In genomic region chr19:3987619-3988371, GRCh38 we compare ENCODE assay signal across 9 cellular contexts. TPM values are rescaled to one million over a fixed set of nuclear protein-coding genes. Genes with fewer than 3 reads are reported as not detected.
DNase-seq lines count a peak whose midpoint lies in the region; ATAC-seq, FAIRE-seq and TF ChIP-seq lines count a peak whose summit lies in the region.
"Had no signal": no experiment of that assay in that cellular context is flagged by ENCODE, and none has a peak within 500 bp of the region (broad histone marks: within the 10 kb centered on the region; RNA-seq: fewer than 3 reads in every experiment).

No MANE protein-coding gene starts in this region.

- in situ Hi-C loops in GM12878 (cut with MboI), result loop anchor here (5.0 kb wide), 1 partner anchor 195 kb away; the partner anchor contains the start of genes ANKRD24 and SIRT6

- H4K20me1 ChIP-seq in GM12878 (ENCODE audit: control insufficient read depth, insufficient read depth), result peaks cover 15% of the 10 kb centered on the region; the same call in 1 of the 2 replicates

- H3K4me3 Mint-ChIP-seq in CD8-positive, alpha-beta T cell, result peak overlapping the region; percentile 92

- intact Hi-C loops in CD8-positive, alpha-beta T cell (cut with DNase I, micrococcal nuclease), result loop anchor here (1.0 to 5.0 kb wide), 13 partner anchors 120 to 430 kb away; partner anchors contain the start of genes HMG20B (in 2 of the 2), YJU2 (in 2 of the 2), ANKRD24 (in 1 of the 2) and APBA3 (in 1 of the 2)
- intact Hi-C loops in GM12878 (cut with micrococcal nuclease; ENCODE audit: unreplicated experiment), result loop anchor here (2.0 to 5.0 kb wide), 5 partner anchors 80 to 415 kb away; partner anchors contain the start of genes CHAF1A, MAP2K2, SH3GL1 and ZBTB7A

- no peak for TF ChIP-seq EP300 in GM12878 (IDR thresholded peaks at IDR 0.05; ENCODE audit: borderline replicate concordance in 1 of 2, control insufficient read depth in 1 of 2, low read depth in 2 of 2, low read length in 2 of 2)

- peak; percentile 50 for ATAC-seq in CD8-positive, alpha-beta T cell
- ATAC-seq in GM12878, result peak; percentile 23
- no peak for ATAC-seq in HG02981 (IDR thresholded peaks at IDR 0.05; ENCODE audit: unreplicated experiment)

- TF ChIP-seq CTCF in CD8-positive, alpha-beta T cell (IDR thresholded peaks at IDR 0.05), result peak; percentile 82
- peak; percentile 91 for TF ChIP-seq CTCF in HEK293 (tag by site-specific recombination; IDR thresholded peaks at IDR 0.05)
- TF ChIP-seq CTCF in GM12878 (IDR thresholded peaks at IDR 0.05 in 2 of 3, conservative IDR thresholded peaks at IDR 0.05 in 1 of 3; ENCODE audit: control insufficient read depth in 2 of 3, extremely low read depth in 1 of 3, insufficient read depth in 1 of 3, low read depth in 3 of 3, low read length in 3 of 3), result peak; percentile 78 to 95 (median 79)

- H3K4me1 ChIP-seq in CD8-positive, alpha-beta T cell (ENCODE audit: insufficient read depth, low read length), result peaks cover 43% of the 10 kb centered on the region
- H3K4me1 ChIP-seq in HEK293 (ENCODE audit: control insufficient read depth, insufficient read depth, low read length) (peaks cover 11% of the 10 kb centered on the region; the same call in 1 of the 2 replicates), GM12878 (ENCODE audit: control insufficient read depth, insufficient read depth, low read length) (peaks cover 21% of the 10 kb centered on the region), iPS-15b (ENCODE audit: control insufficient read depth, insufficient read depth, low read length) (peaks cover 13% of the 10 kb centered on the region)

- no peaks in the 10 kb centered on the region for H3K9me3 ChIP-seq in CD8-positive, alpha-beta T cell (ENCODE audit: low read length)
- H3K9me3 ChIP-seq in HEK293 (ENCODE audit: control insufficient read depth, insufficient read depth, low read depth, low read length) (no peaks in the 10 kb centered on the region), GM12878 (replicated peaks; ENCODE audit: control insufficient read depth, insufficient read depth, low read length) (no peaks in the 10 kb centered on the region), iPS-15b (ENCODE audit: control insufficient read depth, insufficient read depth, low read length) (no peaks in the 10 kb centered on the region)

- peaks cover 27% of the 10 kb centered on the region for H3K79me2 ChIP-seq in GM12878 (ENCODE audit: control insufficient read depth, insufficient read depth, low read length)

- SMC1A ChIA-PET in GM12878 (lab: Charles Lee; ENCODE audit: uncharacterized antibody, unreplicated experiment), result interaction anchor here (0.6 to 2.8 kb wide), 15 partner anchors 10 to 352 kb away, joined by 3 to 26 read pairs (median 4); partner anchors contain the start of genes DAPK3, EBI3, MRPL54 and PIAS4

- peak overlapping the region; percentile 91 for H2AFZ ChIP-seq in GM12878 (ENCODE audit: control insufficient read depth, low read depth, low read length)

- no peak for FAIRE-seq in GM12878 (lab: Jason Lieb, UNC)

- H3K27ac Mint-ChIP-seq in CD8-positive, alpha-beta T cell, result peak overlapping the region; percentile 81

- CTCF ChIA-PET in CD8-positive, alpha-beta T cell (lab: Charles Lee), result interaction anchor here (0.6 to 2.4 kb wide), 24 partner anchors 9 to 1500 kb away, joined by 3 to 22 read pairs (median 4); partner anchors contain the start of genes APBA3, DAPK3, PIAS4 and ZBTB7A
- CTCF ChIA-PET in HEK293 (lab: Yijun Ruan, JAX), result interaction anchor here (0.6 to 1.9 kb wide), 23 partner anchors 10 to 939 kb away, joined by 3 to 13 read pairs (median 4); partner anchors contain the start of genes NMRK2, PIAS4 and PIP5K1C
- CTCF ChIA-PET in GM12878 (lab: Yijun Ruan, JAX), result interaction anchor here (0.6 to 4.8 kb wide), 34 partner anchors 9 to 850 kb away, joined by 3 to 66 read pairs (median 4); partner anchors contain the start of genes DAPK3, EBI3, MRPL54 and PIAS4

- peak overlapping the region; percentile 24 for H3K27ac ChIP-seq in CD8-positive, alpha-beta T cell (ENCODE audit: low read depth, low read length)
- H3K27ac ChIP-seq in HEK293 (ENCODE audit: extremely low read depth, low read depth, low read length) (no peak overlapping the region), GM12878 (ENCODE audit: control insufficient read depth, insufficient read depth) (peak overlapping the region; percentile 88)

- peak; percentile 81 to 92 (median 87) for DNase-seq in CD8-positive, alpha-beta T cell
- peak; percentile 83 for DNase-seq in NCI-H2107 treated with DMSO at 0.1 percent for 48 hours (lab: John Stamatoyannopoulos, UW; ENCODE audit: unreplicated experiment)
- DNase-seq in UCSD-AML1 (lab: John Stamatoyannopoulos, UW; ENCODE audit: unreplicated experiment), result peak; percentile 87
- DNase-seq in GM12878 (ENCODE audit: low read depth, low spot score), result peak; percentile 70
- DNase-seq in skeletal muscle cell (ENCODE audit: low read depth), result no peak

- POLR2A ChIA-PET in CD8-positive, alpha-beta T cell (lab: Charles Lee), result interaction anchor here (0.6 to 3.7 kb wide), 11 partner anchors 10 to 336 kb away, joined by 3 to 24 read pairs (median 5); partner anchors contain the start of genes APBA3, DAPK3, MRPL54 and PIAS4
- POLR2A ChIA-PET in HEK293 (lab: Yijun Ruan, JAX), result interaction anchor here (0.6 to 2.0 kb wide), 16 partner anchors 9 to 264 kb away, joined by 3 to 25 read pairs (median 4); partner anchors contain the start of genes APBA3, DAPK3 and PIAS4
- POLR2A ChIA-PET in GM12878 (lab: Charles Lee), result interaction anchor here (0.6 to 2.1 kb wide), 19 partner anchors 9 to 1936 kb away, joined by 3 to 20 read pairs (median 6); partner anchors contain the start of genes DAPK3, EBI3 and PIAS4

- TF ChIP-seq POLR2A in GM12878 (IDR thresholded peaks at IDR 0.05; ENCODE audit: low read depth, low read length), result no peak

- TF ChIP-seq RAD21 in GM12878 (IDR thresholded peaks at IDR 0.05; ENCODE audit: insufficient read depth, low read depth, low read length), result 0 out of 2 replicates have a peak, but pooled peaks have one; percentile 23

- H3K9ac ChIP-seq in GM12878 (ENCODE audit: control insufficient read depth, insufficient read depth, low read length) (peak overlapping the region; percentile 47), iPS-15b (ENCODE audit: low read depth, low read length) (no peak overlapping the region)

- peaks cover 27% of the 10 kb centered on the region for H3K36me3 Mint-ChIP-seq in CD8-positive, alpha-beta T cell

- under 1% methylated on average over 28 of the region's 30 CpGs for WGBS in GM12878 (ENCODE audit: insufficient coverage, insufficient replicate concordance, low lambda C conversion rate, missing lambda C conversion rate)

- no peaks in the 10 kb centered on the region for H3K27me3 ChIP-seq in CD8-positive, alpha-beta T cell (ENCODE audit: insufficient read depth, low read length)
- H3K27me3 ChIP-seq in GM12878 (replicated peaks in 1 of 2; ENCODE audit: control insufficient read depth in 2 of 2, insufficient read depth in 2 of 2, low read length in 1 of 2) (no peaks in the 10 kb centered on the region), iPS-15b (ENCODE audit: control insufficient read depth, insufficient read depth, low read length) (no peaks in the 10 kb centered on the region)

- H3K36me3 ChIP-seq in CD8-positive, alpha-beta T cell (ENCODE audit: insufficient read depth, low read length), result peaks cover 15% of the 10 kb centered on the region
- H3K36me3 ChIP-seq in HEK293 (ENCODE audit: control insufficient read depth in 2 of 2, insufficient read depth in 1 of 2, low read length in 2 of 2), result peaks cover 3 to 22% of the 10 kb centered on the region in 2 experiments; a peak in 2 of 3 replicates
- H3K36me3 ChIP-seq in GM12878 (ENCODE audit: control insufficient read depth in 2 of 2, insufficient read depth in 2 of 2, low read length in 1 of 2), result peaks cover 12 to 13% of the 10 kb centered on the region in 2 experiments
- H3K36me3 ChIP-seq in iPS-15b (ENCODE audit: control insufficient read depth, insufficient read depth, low read length), result peaks cover 20% of the 10 kb centered on the region

- peaks cover 49% of the 10 kb centered on the region for H3K4me1 Mint-ChIP-seq in CD8-positive, alpha-beta T cell (ENCODE audit: low read depth)

- BruUV-seq in GM12878 (replicated peaks; lab: Mats Ljungman, UMichigan), result no TSS peak

- H3K27me3 Mint-ChIP-seq in CD8-positive, alpha-beta T cell (ENCODE audit: low read depth), result no peaks in the 10 kb centered on the region

- H3K4me2 ChIP-seq in GM12878 (ENCODE audit: control insufficient read depth, insufficient read depth), result peak overlapping the region; percentile 99

- RAD21 ChIA-PET in GM12878 (lab: Charles Lee; ENCODE audit: unreplicated experiment), result interaction anchor here (0.6 to 1.8 kb wide), 24 partner anchors 17 to 1299 kb away, joined by 3 to 15 read pairs (median 4); partner anchors contain the start of genes APBA3, DAPK3, EBI3 and MRPL54

- no peaks in the 10 kb centered on the region for H3K9me3 Mint-ChIP-seq in CD8-positive, alpha-beta T cell

- peak overlapping the region; percentile 70 for H3K4me3 ChIP-seq in CD8-positive, alpha-beta T cell (ENCODE audit: low read depth, low read length)
- H3K4me3 ChIP-seq in HEK293 (ENCODE audit: low read depth, low read length), result peak overlapping the region; percentile 4
- peak overlapping the region; percentile 97 for H3K4me3 ChIP-seq in GM12878
- H3K4me3 ChIP-seq in iPS-15b (ENCODE audit: low read depth, low read length), result peak overlapping the region; percentile 58
- peak overlapping the region; percentile 22 for H3K4me3 ChIP-seq in skeletal muscle cell (ENCODE audit: low read depth, low read length)

RNA-seq across cellular contexts. Expression of gene EEF2, which starts 2.5 kb away (rescaled TPM):
- 1,000 to 10,000 TPM; 2,844 to 2,933 TPM for total RNA-seq in CD8-positive, alpha-beta T cell
- 428 and 477 TPM in 2 replicates for total RNA-seq in GM12878 (2013; cell fraction: nucleolus; rRNA removed)
- 2,013 and 2,296 TPM in 2 replicates for total RNA-seq in GM12878 (2014; rRNA removed)
- total RNA-seq in GM12878 (2014; rRNA removed; fragmentation: Illumina TruSeq; extraction: Trizol), result 1,954 and 2,053 TPM in 2 replicates
- 3,487 and 3,491 TPM in 2 replicates for total RNA-seq in GM12878 (2021)
- polyA plus RNA-seq in GM12878 (2011; ENCODE audit: low read depth), result 2,021 TPM
- polyA plus RNA-seq in GM12878 (2011; rRNA removed), result 1,026 and 1,259 TPM in 2 replicates
- 1,261 and 1,791 TPM in 2 replicates for polyA plus RNA-seq in GM12878 (2011; cell fraction: cytosol; rRNA removed)
- 851 and 1,120 TPM in 2 replicates for polyA plus RNA-seq in GM12878 (2011; cell fraction: nucleus; rRNA removed)
- 2,531 and 6,101 TPM in 2 replicates for polyA plus RNA-seq in GM12878 (2012)
- polyA plus RNA-seq in GM12878 (2014; fragmentation: Illumina TruSeq; extraction: Trizol), result 1,630 and 2,440 TPM in 2 replicates
- polyA plus RNA-seq in GM12878 (2014; fragmentation: Nextera tagmentation; extraction: Ambion mirVana), result 100 to 1,000 TPM; 513 to 937 TPM
- polyA plus RNA-seq in GM12878 (2014; rRNA removed), result 1,584 and 1,859 TPM in 2 replicates
- 100 to 1,000 TPM; 280 to 285 TPM for polyA plus RNA-seq in GM12878 (2016; fragmentation: Nextera tagmentation; extraction: Ambion mirVana)
- polyA minus RNA-seq in GM12878 (2011; rRNA and poly(A)+ RNA removed), result 1,004 and 2,355 TPM in 2 replicates
- polyA minus RNA-seq in GM12878 (2011; cell fraction: cytosol; rRNA and poly(A)+ RNA removed), result 1,141 and 1,143 TPM in 2 replicates
- 341 and 536 TPM in 2 replicates for polyA minus RNA-seq in GM12878 (2011; cell fraction: nucleus; rRNA and poly(A)+ RNA removed)

RNA-seq across cellular contexts. Expression of gene DAPK3, which starts 16.9 kb away (rescaled TPM):
- 10 to 100 TPM; 20.7 to 21.5 TPM for total RNA-seq in CD8-positive, alpha-beta T cell
- total RNA-seq in GM12878 (2013; cell fraction: nucleolus; rRNA removed), result 40.0 and 41.8 TPM in 2 replicates
- 35.5 and 39.3 TPM in 2 replicates for total RNA-seq in GM12878 (2014; rRNA removed)
- 12.7 and 16.5 TPM in 2 replicates for total RNA-seq in GM12878 (2014; rRNA removed; fragmentation: Illumina TruSeq; extraction: Trizol)
- total RNA-seq in GM12878 (2021), result 42.1 and 46.4 TPM in 2 replicates
- 14.4 TPM for polyA plus RNA-seq in GM12878 (2011; ENCODE audit: low read depth)
- 8.3 and 22.5 TPM in 2 replicates for polyA plus RNA-seq in GM12878 (2011; rRNA removed)
- polyA plus RNA-seq in GM12878 (2011; cell fraction: cytosol; rRNA removed), result 34.2 and 37.4 TPM in 2 replicates
- polyA plus RNA-seq in GM12878 (2011; cell fraction: nucleus; rRNA removed), result 39.1 and 56.5 TPM in 2 replicates
- polyA plus RNA-seq in GM12878 (2012), result 42.0 and 57.7 TPM in 2 replicates
- polyA plus RNA-seq in GM12878 (2014; fragmentation: Illumina TruSeq; extraction: Trizol), result 3.8 and 17.8 TPM in 2 replicates
- under 1 TPM; 0.13 to 0.53 TPM for polyA plus RNA-seq in GM12878 (2014; fragmentation: Nextera tagmentation; extraction: Ambion mirVana)
- 45.5 and 50.6 TPM in 2 replicates for polyA plus RNA-seq in GM12878 (2014; rRNA removed)
- polyA plus RNA-seq in GM12878 (2016; fragmentation: Nextera tagmentation; extraction: Ambion mirVana), result 10 to 100 TPM; 27.2 to 35.2 TPM
- polyA minus RNA-seq in GM12878 (2011; rRNA and poly(A)+ RNA removed), result 19.1 and 19.3 TPM in 2 replicates
- 11.6 and 16.3 TPM in 2 replicates for polyA minus RNA-seq in GM12878 (2011; cell fraction: cytosol; rRNA and poly(A)+ RNA removed)
- polyA minus RNA-seq in GM12878 (2011; cell fraction: nucleus; rRNA and poly(A)+ RNA removed), result 11.6 and 17.9 TPM in 2 replicates

RNA-seq across cellular contexts. Expression of gene PIAS4, which starts 19.7 kb away (rescaled TPM):
- 10 to 100 TPM; 11.6 to 14.9 TPM for total RNA-seq in CD8-positive, alpha-beta T cell
- 20.6 and 22.2 TPM in 2 replicates for total RNA-seq in GM12878 (2013; cell fraction: nucleolus; rRNA removed)
- total RNA-seq in GM12878 (2014; rRNA removed), result 17.8 and 22.0 TPM in 2 replicates
- 5.7 and 10.6 TPM in 2 replicates for total RNA-seq in GM12878 (2014; rRNA removed; fragmentation: Illumina TruSeq; extraction: Trizol)
- 23.2 and 25.1 TPM in 2 replicates for total RNA-seq in GM12878 (2021)
- polyA plus RNA-seq in GM12878 (2011; ENCODE audit: low read depth), result 12.1 TPM
- 2.7 and 7.7 TPM in 2 replicates for polyA plus RNA-seq in GM12878 (2011; rRNA removed)
- polyA plus RNA-seq in GM12878 (2011; cell fraction: cytosol; rRNA removed), result 11.0 and 13.0 TPM in 2 replicates
- polyA plus RNA-seq in GM12878 (2011; cell fraction: nucleus; rRNA removed), result 16.1 and 32.0 TPM in 2 replicates
- 15.2 and 24.4 TPM in 2 replicates for polyA plus RNA-seq in GM12878 (2012)
- 5.4 and 9.6 TPM in 2 replicates for polyA plus RNA-seq in GM12878 (2014; fragmentation: Illumina TruSeq; extraction: Trizol)
- under 1 TPM; 0.13 to 0.40 TPM for polyA plus RNA-seq in GM12878 (2014; fragmentation: Nextera tagmentation; extraction: Ambion mirVana)
- 17.9 and 23.1 TPM in 2 replicates for polyA plus RNA-seq in GM12878 (2014; rRNA removed)
- polyA plus RNA-seq in GM12878 (2016; fragmentation: Nextera tagmentation; extraction: Ambion mirVana), result 10 to 100 TPM; 12.0 to 13.5 TPM
- 4.2 and 14.1 TPM in 2 replicates for polyA minus RNA-seq in GM12878 (2011; rRNA and poly(A)+ RNA removed)
- 4.5 and 4.8 TPM in 2 replicates for polyA minus RNA-seq in GM12878 (2011; cell fraction: cytosol; rRNA and poly(A)+ RNA removed)
- polyA minus RNA-seq in GM12878 (2011; cell fraction: nucleus; rRNA and poly(A)+ RNA removed), result 14.3 and 19.8 TPM in 2 replicates

RNA-seq across cellular contexts. Expression of gene NMRK2, which starts 54.9 kb away (rescaled TPM):
- not detected for total RNA-seq in CD8-positive, alpha-beta T cell
- total RNA-seq in GM12878 (2013; cell fraction: nucleolus; rRNA removed), result not detected in 2 replicates
- total RNA-seq in GM12878 (2014; rRNA removed), result not detected in 2 replicates
- not detected in 2 replicates for total RNA-seq in GM12878 (2014; rRNA removed; fragmentation: Illumina TruSeq; extraction: Trizol)
- total RNA-seq in GM12878 (2021), result not detected in 2 replicates
- not detected for polyA plus RNA-seq in GM12878 (2011; ENCODE audit: low read depth)
- 0.15 TPM in 1 of 2 replicates, not detected in the other for polyA plus RNA-seq in GM12878 (2011; rRNA removed)
- polyA plus RNA-seq in GM12878 (2011; cell fraction: cytosol; rRNA removed), result 0.12 TPM in 1 of 2 replicates, not detected in the other
- polyA plus RNA-seq in GM12878 (2011; cell fraction: nucleus; rRNA removed), result 0.16 TPM in 1 of 2 replicates, not detected in the other
- 0.13 and 0.14 TPM in 2 replicates for polyA plus RNA-seq in GM12878 (2012)
- not detected in 2 replicates for polyA plus RNA-seq in GM12878 (2014; fragmentation: Illumina TruSeq; extraction: Trizol)
- polyA plus RNA-seq in GM12878 (2014; fragmentation: Nextera tagmentation; extraction: Ambion mirVana), result not detected
- not detected in 2 replicates for polyA plus RNA-seq in GM12878 (2014; rRNA removed)
- polyA plus RNA-seq in GM12878 (2016; fragmentation: Nextera tagmentation; extraction: Ambion mirVana), result under 1 TPM in 1 of 2 experiments, not detected in 1; 0.14 TPM
- polyA minus RNA-seq in GM12878 (2011; rRNA and poly(A)+ RNA removed), result not detected in 2 replicates
- polyA minus RNA-seq in GM12878 (2011; cell fraction: cytosol; rRNA and poly(A)+ RNA removed), result not detected in 2 replicates
- polyA minus RNA-seq in GM12878 (2011; cell fraction: nucleus; rRNA and poly(A)+ RNA removed), result not detected in 2 replicates
- total RNA-seq: T-helper 1 cell treated with Interleukin-12 subunit alpha and Interleukin-12 subunit beta and Interleukin-4 antibody, amounts not matched to agents 30 ng/mL and 1 ng/mL, for 36 hours had no signal

Comparison
In these comparisons a context has a peak if more than half of its experiments do, and no peak if none do; other contexts are left out.
1. H3K4me3 ChIP-seq: peak in every context shown above with its lines; median percentile 97 in GM12878; 70 in CD8-positive, alpha-beta T cell; 58 in iPS-15b; 22 in skeletal muscle cell; 4 in HEK293.